ENCODE assay signal across 13 cellular contexts in the genomic region with DNA sequence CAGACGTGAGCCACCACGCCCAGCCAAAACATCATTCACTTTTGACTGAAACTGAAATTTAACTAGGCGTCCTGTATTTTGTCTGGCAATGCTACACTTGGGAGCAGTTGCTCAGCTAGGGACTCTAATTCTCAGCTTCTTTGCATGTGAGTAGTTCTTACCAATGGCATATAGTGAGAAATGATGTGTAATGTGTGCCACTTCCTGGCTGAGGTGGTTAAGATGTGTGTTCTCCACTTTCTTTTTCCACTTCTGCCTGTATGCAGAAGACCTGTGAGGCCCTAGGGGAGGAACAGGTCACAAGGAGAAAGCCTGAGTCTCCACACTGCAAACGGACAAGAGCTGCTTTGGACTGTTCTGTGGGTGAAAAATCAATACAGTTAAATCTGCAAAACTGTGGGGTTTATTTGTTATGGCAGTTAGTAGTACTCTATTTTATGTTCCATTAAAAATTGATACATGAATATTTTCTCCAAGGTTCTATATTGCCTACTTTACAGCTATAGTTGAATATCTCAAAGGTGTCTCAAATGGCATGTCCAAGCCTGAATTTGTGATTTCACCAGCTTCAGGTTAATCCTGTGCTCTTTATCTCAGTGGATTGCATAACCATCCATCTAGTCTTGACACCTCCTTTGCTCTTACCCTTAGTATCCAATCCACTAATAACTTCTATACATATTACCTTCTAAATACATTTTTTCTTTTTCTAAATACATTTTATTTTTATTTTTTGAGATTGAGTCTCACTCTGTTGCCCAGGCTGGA. TPM values are rescaled to one million over a fixed set of nuclear protein-coding genes. Genes with fewer than 3 reads are reported as not detected.
DNase-seq lines count a peak whose midpoint lies in the region; ATAC-seq, FAIRE-seq and TF ChIP-seq lines count a peak whose summit lies in the region.
"Had no signal": no experiment of that assay in that cellular context is flagged by ENCODE, and none has a peak within 500 bp of the region (broad histone marks: within the 10 kb centered on the region; RNA-seq: fewer than 3 reads in every experiment).

No MANE protein-coding gene starts in this region.

- H3K27me3 ChIP-seq in K562 (ENCODE audit: control insufficient read depth in 2 of 2, insufficient read depth in 2 of 2, low read length in 2 of 2): peaks cover 10 to 13% of the 10 kb centered on the region in 2 experiments; a peak in 3 of 5 replicates
- H3K27me3 ChIP-seq in suprapubic skin: no peaks in the 10 kb centered on the region

- no peaks in the 10 kb centered on the region for H4K20me1 ChIP-seq in K562 (replicated peaks; ENCODE audit: control insufficient read depth, insufficient read depth, low read length)

- no peak for TF ChIP-seq POLR2A in K562 (conservative IDR thresholded peaks at IDR 0.05)
- TF ChIP-seq POLR2A in suprapubic skin (IDR thresholded peaks at IDR 0.05): no peak
- TF ChIP-seq POLR2A in GM12892 (IDR thresholded peaks at IDR 0.05; ENCODE audit: low read depth, low read length): no peak

- no peaks in the 10 kb centered on the region for H3K36me3 ChIP-seq in K562 (ENCODE audit: control insufficient read depth, insufficient read depth, low read length)
- no peaks in the 10 kb centered on the region for H3K36me3 ChIP-seq in suprapubic skin

- no peak for DNase-seq in K562 (ENCODE audit: extremely low read depth in 1 of 4, low spot score in 3 of 4)
- DNase-seq in suprapubic skin (ENCODE audit: low spot score in 2 of 2): no peak
- no peak for DNase-seq in GM12892 (ENCODE audit: insufficient read length)
- DNase-seq in RKO (ENCODE audit: low spot score): no peak
- DNase-seq in HT-29 (ENCODE audit: low spot score): no peak
- DNase-seq: Calu3, left ventricle myocardium superior, NCI-H146, right cardiac atrium had no signal

- POLR2A ChIA-PET in K562 (lab: Yijun Ruan, JAX): no interaction called here

- intact Hi-C loops in K562 (cut with micrococcal nuclease): no loop called here

- no peaks in the 10 kb centered on the region for H3K79me2 ChIP-seq in K562 (ENCODE audit: control insufficient read depth, insufficient read depth, low read length)

- no peak for FAIRE-seq in K562 (lab: Jason Lieb, UNC)
- FAIRE-seq in GM12892 (lab: Jason Lieb, UNC): no peak
- FAIRE-seq: H54 had no signal

- no peak overlapping the region for H3K4me3 ChIP-seq in K562
- no peak overlapping the region for H3K4me3 ChIP-seq in suprapubic skin

- no peaks in the 10 kb centered on the region for H3K4me1 ChIP-seq in K562 (replicated peaks in 1 of 2; ENCODE audit: control insufficient read depth in 2 of 2, insufficient read depth in 2 of 2, low read length in 2 of 2)
- H3K4me1 ChIP-seq in suprapubic skin: peaks cover 2% of the 10 kb centered on the region

- TF ChIP-seq CTCF in K562 (IDR thresholded peaks at IDR 0.05 in 2 of 3, conservative IDR thresholded peaks at IDR 0.05 in 1 of 3; ENCODE audit: insufficient read depth in 2 of 3, low read depth in 1 of 3, low read length in 3 of 3): no peak
- no peak for TF ChIP-seq CTCF in suprapubic skin (IDR thresholded peaks at IDR 0.05)

- no peaks in the 10 kb centered on the region for H3K9me1 ChIP-seq in K562 (ENCODE audit: control insufficient read depth, insufficient read depth, low read length)

- H3K9me3 ChIP-seq in K562 (replicated peaks; ENCODE audit: control insufficient read depth, insufficient read depth, low read depth, low read length) (no peaks in the 10 kb centered on the region), suprapubic skin (no peaks in the 10 kb centered on the region)

- in situ Hi-C loops in K562 (cut with MboI): no loop called here

- ATAC-seq in GM18517 (IDR thresholded peaks at IDR 0.05; ENCODE audit: unreplicated experiment) (peak; percentile 92), GM21367 (IDR thresholded peaks at IDR 0.05; ENCODE audit: unreplicated experiment) (peak; percentile 95), HG03103 (IDR thresholded peaks at IDR 0.05; ENCODE audit: low read depth, unreplicated experiment) (peak; percentile 73), K562 (no peak)
- ATAC-seq: left ventricle myocardium superior, right cardiac atrium had no signal

- no TSS peak for BruUV-seq in K562 (replicated peaks; lab: Mats Ljungman, UMichigan)

- H3K4me2 ChIP-seq in K562 (ENCODE audit: insufficient read depth, low read length): no peak overlapping the region

- no peak overlapping the region for H2AFZ ChIP-seq in K562 (ENCODE audit: low read depth, low read length)

- TF ChIP-seq EP300 in K562 (IDR thresholded peaks at IDR 0.05; ENCODE audit: low read length) (no peak), suprapubic skin (IDR thresholded peaks at IDR 0.05) (no peak)

- CTCF ChIA-PET in K562 (lab: Yijun Ruan, JAX; ENCODE audit: low intra/inter-chr PET ratio): no interaction called here

- WGBS in K562 (ENCODE audit: insufficient coverage, low coverage, missing lambda C conversion rate): 1% methylated on average over 4 of the region's 4 CpGs
- WGBS in suprapubic skin: 86% methylated on average over 4 of the region's 4 CpGs

- H3K27ac ChIP-seq in K562 (ENCODE audit: extremely low read depth, low read depth, low read length): no peak overlapping the region
- H3K27ac ChIP-seq in suprapubic skin: no peak overlapping the region

- H3K9ac ChIP-seq in K562 (ENCODE audit: insufficient read depth in 1 of 2, low read depth in 2 of 2, low read length in 2 of 2): no peak overlapping the region

- no peak for TF ChIP-seq RAD21 in K562 (CRISPR knock-in tag; conservative IDR thresholded peaks at IDR 0.05 in 1 of 2, IDR thresholded peaks at IDR 0.05 in 1 of 2)

TF ChIP-seq in K562, 482 proteins besides CTCF, POLR2A, EP300 and RAD21:
- TF ChIP-seq OTX1 (CRISPR knock-in tag; IDR thresholded peaks at IDR 0.05) (no peak), CEBPG (CRISPR knock-in tag; IDR thresholded peaks at IDR 0.05) (no peak), CEBPG (tag; conservative IDR thresholded peaks at IDR 0.05 in 1 of 2, IDR thresholded peaks at IDR 0.05 in 1 of 2) (0 out of 4 replicates have a peak, but pooled peaks of 1 of the 2 experiments have one; percentile 15), CEBPB (tag; IDR thresholded peaks at IDR 0.05) (peak; percentile 32; the same call in 1 of the 2 replicates)

RNA-seq across cellular contexts. Expression of a gene that starts 59.3 kb away (rescaled TPM):
- total RNA-seq in K562 (2011; cell fraction: chromatin; rRNA removed; ENCODE audit: low replicate concordance): 2.5 and 9.3 TPM in 2 replicates
- total RNA-seq in K562 (2011; cell fraction: nucleolus; rRNA removed): 1.5 and 1.7 TPM in 2 replicates
- 2.7 and 3.3 TPM in 2 replicates for total RNA-seq in K562 (2011; cell fraction: nucleoplasm; rRNA removed)
- total RNA-seq in K562 (2014; rRNA removed) (2.6 and 2.9 TPM in 2 replicates), K562 (2014; rRNA removed; fragmentation: Illumina TruSeq; extraction: Trizol) (4.8 and 5.7 TPM in 2 replicates), K562 (2015; rRNA removed; fragmentation: Illumina TruSeq; extraction: Trizol) (3.2 and 3.6 TPM in 2 replicates), K562 (2021) (4.2 and 5.5 TPM in 2 replicates), suprapubic skin (10 to 100 TPM; 24.4 to 44.1 (median 39.1) TPM)
- polyA plus RNA-seq in K562 (2011; rRNA removed) (1.6 and 2.5 TPM in 2 replicates), K562 (2014; fragmentation: Illumina TruSeq; extraction: Trizol) (3.2 and 3.3 TPM in 2 replicates), K562 (2014; fragmentation: Nextera tagmentation; extraction: Ambion mirVana) (1 to 10 TPM; 1.2 TPM), K562 (2014; rRNA removed) (1.3 and 2.2 TPM in 2 replicates)
- 0.51 and 0.77 TPM in 2 replicates for polyA plus RNA-seq in K562 (2011; cell fraction: cytosol; rRNA removed)
- 0.67 and 1.1 TPM in 2 replicates for polyA plus RNA-seq in K562 (2011; cell fraction: nucleus; rRNA removed)
- polyA plus RNA-seq in K562 (2012): 1.9 and 2.7 TPM in 2 replicates
- 11.3 and 12.5 TPM in 2 replicates for polyA minus RNA-seq in K562 (2011; rRNA and poly(A)+ RNA removed)
- polyA minus RNA-seq in K562 (2011; cell fraction: cytosol; rRNA and poly(A)+ RNA removed): 3.2 and 3.5 TPM in 2 replicates
- polyA minus RNA-seq in K562 (2011; cell fraction: nucleus; rRNA and poly(A)+ RNA removed): 1.3 and 2.7 TPM in 2 replicates
- 2.7 TPM for polyA plus RNA-seq in GM12892 (2012; ENCODE audit: missing spikeins)
- total RNA-seq in HT-29 (2014; rRNA removed; shearing (Covaris generic)): 10.9 and 12.9 TPM in 2 replicates
